ENCODE assay signal across 9 cellular contexts in the genomic region with DNA sequence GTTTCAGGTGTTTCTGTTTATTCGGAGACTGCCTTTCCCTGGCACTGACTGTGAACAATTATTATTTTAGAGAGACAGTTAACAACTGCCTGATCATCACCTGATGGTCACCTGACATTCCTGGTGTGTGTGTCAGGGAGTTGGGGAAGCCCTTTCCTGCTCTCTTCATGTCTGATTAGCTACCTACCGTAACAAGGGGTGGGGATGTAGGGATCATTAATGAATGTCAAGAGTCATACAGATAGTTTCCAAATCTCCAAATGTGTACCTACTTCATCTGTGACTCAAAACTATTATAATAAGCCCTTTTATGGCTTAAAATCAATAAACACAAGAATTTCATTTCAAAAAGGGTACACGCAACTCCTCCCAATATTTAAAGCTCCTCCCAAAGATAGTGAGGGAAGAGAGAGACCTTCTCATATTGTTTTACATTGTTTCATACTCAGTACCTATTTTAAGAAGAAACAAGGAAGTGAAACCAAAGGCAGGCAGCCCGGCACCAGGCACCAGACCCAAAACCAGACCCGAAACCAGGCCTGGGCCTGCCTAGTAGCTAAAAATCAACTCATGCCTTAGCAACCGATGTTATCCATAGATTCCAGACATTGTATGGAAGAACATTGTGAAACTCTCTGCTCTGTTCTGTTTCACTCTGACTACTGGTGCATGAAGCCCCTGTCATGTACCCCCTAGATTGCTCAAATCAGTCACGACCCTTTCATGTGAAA.
DNase-seq lines count a peak whose midpoint lies in the region; ATAC-seq and TF ChIP-seq lines count a peak whose summit lies in the region.
"Had no signal": no experiment of that assay in that cellular context is flagged by ENCODE, and none has a peak within 500 bp of the region (broad histone marks: within the 10 kb centered on the region; RNA-seq: fewer than 3 reads in every experiment).

No MANE protein-coding gene starts in this region.

- H3K79me2 ChIP-seq in KMS-11 (ENCODE audit: insufficient read depth, low read depth) = no peaks in the 10 kb centered on the region

- H3K4me3 Mint-ChIP-seq in naive B cell = peak overlapping the region; percentile 60 to 90 (median 73)

- no peaks in the 10 kb centered on the region for H4K20me1 ChIP-seq in KMS-11 (ENCODE audit: insufficient read depth)

- H3K27me3 ChIP-seq in KMS-11 (ENCODE audit: insufficient read depth, low read depth) = no peaks in the 10 kb centered on the region

- H2AFZ ChIP-seq in KMS-11 (ENCODE audit: low read depth) = peak overlapping the region; percentile 66

- peak overlapping the region; percentile 76 for H3K4me2 ChIP-seq in KMS-11

- no peaks in the 10 kb centered on the region for H3K9me3 Mint-ChIP-seq in naive B cell

- H3K27me3 Mint-ChIP-seq in naive B cell = no peaks in the 10 kb centered on the region

- peak overlapping the region; percentile 73 for H3K9ac ChIP-seq in KMS-11

- no peaks in the 10 kb centered on the region for H3K36me3 ChIP-seq in KMS-11 (ENCODE audit: insufficient read depth)

- TF ChIP-seq CTCF in KMS-11 (conservative IDR thresholded peaks at IDR 0.05; ENCODE audit: low read depth, low read length) = no peak

- peaks cover 63% of the 10 kb centered on the region for H3K4me1 ChIP-seq in KMS-11 (ENCODE audit: low read depth, poor library complexity, severe bottlenecking)

- no peaks in the 10 kb centered on the region for H3K36me3 Mint-ChIP-seq in naive B cell

- H3K27ac Mint-ChIP-seq in naive B cell = peak overlapping the region; percentile 91 to 98 (median 96)

- H3K4me3 ChIP-seq in KMS-11 (IDR thresholded peaks at IDR 0.05; ENCODE audit: insufficient read depth, low read depth, low read length) = peak overlapping the region; percentile 46

- peak overlapping the region; percentile 92 for H3K27ac ChIP-seq in KMS-11

- DNase-seq in naive B cell (peak; percentile 81), hippocampal formation (lab: John Stamatoyannopoulos, UW) (no peak), superior temporal gyrus (ENCODE audit: extremely low spot score) (no peak), OCI-M2 (lab: John Stamatoyannopoulos, UW; ENCODE audit: unreplicated experiment) (no peak), RKO (ENCODE audit: low spot score) (no peak)
- DNase-seq: GF-D8 had no signal

- peaks cover 40 to 55% (median 47%) of the 10 kb centered on the region in 3 donors for H3K4me1 Mint-ChIP-seq in naive B cell

- ATAC-seq in GM18907 (IDR thresholded peaks at IDR 0.05; ENCODE audit: unreplicated experiment) = peak; percentile 72
- peak; percentile 47 for ATAC-seq in HG02678 (IDR thresholded peaks at IDR 0.05; ENCODE audit: unreplicated experiment)
- peak; percentile 67 to 73 for ATAC-seq in naive B cell (ENCODE audit: low read depth in 2 of 2)
